11 cellular contexts compared by ENCODE assay signal in genomic region chrX:155615938-155616337, GRCh38.
"Had no signal": no experiment of that assay in that cellular context is flagged by ENCODE, and none has a peak within 500 bp of the region (broad histone marks: within the 10 kb centered on the region; RNA-seq: fewer than 3 reads in every experiment).

No MANE protein-coding gene starts in this region.

- H3K9ac ChIP-seq: GM23248 had no signal

- H3K4me3 Mint-ChIP-seq: GM23338, H9, HFFc6 had no signal

- H2AFZ ChIP-seq: GM23248, GM23338 had no signal

- H3K27ac ChIP-seq: GM23248 had no signal

- H3K36me3 ChIP-seq: HAP-1 had no signal

- H3K9me3 Mint-ChIP-seq: GM23338, HFFc6 had no signal

- FAIRE-seq: H1, H54 had no signal

- H3K4me3 ChIP-seq: GM23248, GM23338, HAP-1 had no signal

- H3K27ac Mint-ChIP-seq: GM23338, H9, HFFc6 had no signal

- H3K9me3 ChIP-seq: HAP-1 had no signal

- DNase-seq: GM23248, GOT3, H7, H9, HCEC 1CT, HFFc6 had no signal

- H3K4me2 ChIP-seq: GM23338 had no signal

- ATAC-seq: GM23338, HCT116 had no signal
